In the genomic region with DNA sequence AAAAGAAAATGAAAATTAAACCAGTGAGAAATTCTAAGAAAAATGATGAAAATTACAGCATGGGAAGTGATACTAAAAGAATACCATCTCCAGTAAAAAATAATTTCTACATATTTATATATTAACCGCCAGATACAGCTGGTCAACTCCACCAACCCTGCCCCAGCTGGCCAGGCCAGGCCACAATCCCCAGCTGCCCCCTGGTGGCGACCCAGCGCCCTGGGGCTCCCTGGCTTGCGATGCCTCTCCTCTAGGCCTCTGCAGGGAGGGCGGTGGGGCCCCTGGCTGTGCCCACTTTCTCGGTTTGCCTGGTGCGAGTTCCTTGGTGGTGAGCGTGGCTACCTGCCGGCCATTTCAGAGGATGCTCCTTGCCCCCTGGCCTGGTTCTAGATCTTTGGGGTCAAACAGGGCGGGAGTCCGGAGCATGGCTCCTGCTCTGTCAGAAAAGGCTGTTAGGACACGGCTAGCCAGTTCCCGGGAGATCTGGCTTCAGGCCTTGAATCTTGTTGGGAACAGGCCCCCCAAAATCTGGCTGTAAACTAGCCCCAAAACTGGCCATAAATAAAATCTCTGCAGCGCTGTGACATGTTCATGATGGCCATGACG, we compare ENCODE assay signal across 8 cellular contexts. TPM values are rescaled to one million over a fixed set of nuclear protein-coding genes. Genes with fewer than 3 reads are reported as not detected.
DNase-seq lines count a peak whose midpoint lies in the region; ATAC-seq lines count a peak whose summit lies in the region.

No MANE protein-coding gene starts in this region.

- H3K4me3 Mint-ChIP-seq in activated naive CD8-positive, alpha-beta T cell treated with anti-CD3 and anti-CD28 coated beads, Interleukin-2, amount 50 U/mL, for 24 hours: no peak overlapping the region

- peaks cover 3% of the 10 kb centered on the region for H3K27me3 Mint-ChIP-seq in activated naive CD8-positive, alpha-beta T cell treated with anti-CD3 and anti-CD28 coated beads, Interleukin-2, amount 50 U/mL, for 24 hours

- ATAC-seq in HG03432 (IDR thresholded peaks at IDR 0.05; ENCODE audit: unreplicated experiment) (peak; percentile 52), Right ventricle myocardium inferior (peak; percentile 73), HG02623 (IDR thresholded peaks at IDR 0.05; ENCODE audit: unreplicated experiment) (no peak)
- ATAC-seq in activated naive CD8-positive, alpha-beta T cell treated with anti-CD3 and anti-CD28 coated beads, Interleukin-2, amount 50 U/mL, for 24 hours: peak; percentile 57

- peaks cover 5% of the 10 kb centered on the region for H3K4me1 Mint-ChIP-seq in activated naive CD8-positive, alpha-beta T cell treated with anti-CD3 and anti-CD28 coated beads, Interleukin-2, amount 50 U/mL, for 24 hours

- intact Hi-C loops in Right ventricle myocardium inferior (cut with DNase I): loop anchor here (1.0 to 10.0 kb wide), 2 partner anchors 42 to 346 kb away; no protein-coding TSS in a partner anchor
- intact Hi-C loops in posterior vena cava (cut with DNase I): no loop called here

- no peaks in the 10 kb centered on the region for H3K36me3 Mint-ChIP-seq in activated naive CD8-positive, alpha-beta T cell treated with anti-CD3 and anti-CD28 coated beads, Interleukin-2, amount 50 U/mL, for 24 hours (ENCODE audit: low read depth)

- no peak overlapping the region for H3K27ac Mint-ChIP-seq in activated naive CD8-positive, alpha-beta T cell treated with anti-CD3 and anti-CD28 coated beads, Interleukin-2, amount 50 U/mL, for 24 hours

- no peaks in the 10 kb centered on the region for H3K9me3 Mint-ChIP-seq in activated naive CD8-positive, alpha-beta T cell treated with anti-CD3 and anti-CD28 coated beads, Interleukin-2, amount 50 U/mL, for 24 hours

- peak; percentile 71 for DNase-seq in EH (ENCODE audit: low read depth)
- peak; percentile 39 to 66 (median 61) for DNase-seq in T-helper 1 cell
- peak; percentile 87 for DNase-seq in activated naive CD8-positive, alpha-beta T cell treated with anti-CD3 and anti-CD28 coated beads, Interleukin-2, amount 50 U/mL, for 24 hours
- DNase-seq in Right ventricle myocardium inferior (ENCODE audit: missing footprints): peak; percentile 92
- peak; percentile 95 for DNase-seq in posterior vena cava (ENCODE audit: low spot score)
- no peak for DNase-seq in cerebellar nuclear complex (lab: John Stamatoyannopoulos, UW)

RNA-seq across cellular contexts. Expression of gene GLIS2, which starts 14.5 kb away (rescaled TPM):
- total RNA-seq in Right ventricle myocardium inferior (16.0 TPM), posterior vena cava (10 to 100 TPM; 35.6 to 49.0 TPM)

RNA-seq across cellular contexts. Expression of gene PAM16, which starts 20.7 kb away (rescaled TPM):
- total RNA-seq in Right ventricle myocardium inferior (73.4 TPM), posterior vena cava (10 to 100 TPM; 25.3 to 28.8 TPM)

RNA-seq across cellular contexts. Expression of gene VASN, which starts 41.3 kb away (rescaled TPM):
- total RNA-seq in Right ventricle myocardium inferior (6.4 TPM), posterior vena cava (10 to 100 TPM; 67.1 to 89.3 TPM)

RNA-seq across cellular contexts. Expression of gene TFAP4, which starts 57.6 kb away (rescaled TPM):
- total RNA-seq in Right ventricle myocardium inferior (4.4 TPM), posterior vena cava (1 to 10 TPM; 4.0 to 5.4 TPM)

Comparison
In these comparisons a context has a peak if more than half of its experiments do, and no peak if none do; other contexts are left out.
1. DNase-seq: peak in EH (single experiment), T-helper 1 cell (5 of 5), activated naive CD8-positive, alpha-beta T cell treated with anti-CD3 and anti-CD28 coated beads, Interleukin-2, amount 50 U/mL, for 24 hours (single experiment), Right ventricle myocardium inferior (single experiment) and posterior vena cava (single experiment); none in cerebellar nuclear complex (0 of 2).